11 cellular contexts compared by ENCODE assay signal in genomic region chr14:105169776-105170655, GRCh38. TPM values are rescaled to one million over a fixed set of nuclear protein-coding genes. Genes with fewer than 3 reads are reported as not detected.
DNase-seq lines count a peak whose midpoint lies in the region; TF ChIP-seq lines count a peak whose summit lies in the region.
"Had no signal": no experiment of that assay in that cellular context is flagged by ENCODE, and none has a peak within 500 bp of the region (broad histone marks: within the 10 kb centered on the region; RNA-seq: fewer than 3 reads in every experiment).

No MANE protein-coding gene starts in this region.

- peak overlapping the region in 2 of 3 donors; percentile 7 to 52 for H3K4me3 ChIP-seq in skeletal muscle tissue (ENCODE audit: low read length in 3 of 3)

- DNase-seq in activated naive CD4-positive, alpha-beta T cell treated with anti-CD3 and anti-CD28 coated beads for 36 hours: peak; percentile 32
- DNase-seq in activated naive CD4-positive, alpha-beta T cell (lab: John Stamatoyannopoulos, UW): no peak
- DNase-seq in SKM-1 (lab: John Stamatoyannopoulos, UW; ENCODE audit: unreplicated experiment) (no peak), OCI-M2 (lab: John Stamatoyannopoulos, UW; ENCODE audit: unreplicated experiment) (no peak), dermis blood vessel endothelial cell (no peak)
- DNase-seq: stimulated activated CD4-positive, alpha-beta T cell treated with anti-CD3 and anti-CD28 coated beads, Interleukin-2, amount 100 ng/mL, for 48 hours; T1000 had no signal

- intact Hi-C loops in activated naive CD4-positive, alpha-beta T cell treated with anti-CD3 and anti-CD28 coated beads for 36 hours (cut with micrococcal nuclease): loop anchor here (5.0 kb wide), 1 partner anchor 78 kb away; no protein-coding TSS in a partner anchor

- no peak overlapping the region for H3K27ac Mint-ChIP-seq in activated naive CD4-positive, alpha-beta T cell treated with anti-CD3 and anti-CD28 coated beads for 36 hours
- H3K27ac Mint-ChIP-seq in IgD-negative memory B cell (no peak overlapping the region), brain (peak overlapping the region in 3 of 5 experiments; percentile 85 to 88 (median 86))

- peaks cover 26% of the 10 kb centered on the region for H3K4me1 Mint-ChIP-seq in activated naive CD4-positive, alpha-beta T cell treated with anti-CD3 and anti-CD28 coated beads for 36 hours (ENCODE audit: low read depth)
- H3K4me1 Mint-ChIP-seq in IgD-negative memory B cell (peaks cover 0 to 11% (median 11%) of the 10 kb centered on the region in 3 donors), brain (peaks cover 35% of the 10 kb centered on the region)

- no peaks in the 10 kb centered on the region for H3K9me3 Mint-ChIP-seq in activated naive CD4-positive, alpha-beta T cell treated with anti-CD3 and anti-CD28 coated beads for 36 hours
- H3K9me3 Mint-ChIP-seq in IgD-negative memory B cell (no peaks in the 10 kb centered on the region), brain (no peaks in the 10 kb centered on the region)

- peak overlapping the region; percentile 66 for H3K27ac ChIP-seq in skeletal muscle tissue (ENCODE audit: low read depth, low read length)

- no peaks in the 10 kb centered on the region for H3K36me3 ChIP-seq in skeletal muscle tissue (ENCODE audit: control insufficient read depth in 3 of 3, insufficient read depth in 3 of 3, low read length in 3 of 3)
- H3K36me3 ChIP-seq: stomach had no signal

- TF ChIP-seq CTCF in brain (conservative IDR thresholded peaks at IDR 0.05): no peak

- H3K9ac ChIP-seq in skeletal muscle tissue (ENCODE audit: low read depth in 1 of 3, low read length in 3 of 3): peak overlapping the region in 1 of 3 donors; percentile 79

- peaks cover 12% of the 10 kb centered on the region for H3K27me3 Mint-ChIP-seq in activated naive CD4-positive, alpha-beta T cell treated with anti-CD3 and anti-CD28 coated beads for 36 hours (ENCODE audit: low read depth)
- H3K27me3 Mint-ChIP-seq in IgD-negative memory B cell (peaks cover 13% of the 10 kb centered on the region), brain (peaks cover 3% of the 10 kb centered on the region)

- H3K27me3 ChIP-seq in skeletal muscle tissue (ENCODE audit: control insufficient read depth in 3 of 3, insufficient read depth in 3 of 3, low read length in 3 of 3): peaks cover 4 to 7% (median 5%) of the 10 kb centered on the region in 3 donors

- H3K4me1 ChIP-seq in skeletal muscle tissue (ENCODE audit: control insufficient read depth in 3 of 3, insufficient read depth in 3 of 3, low read length in 3 of 3): peaks cover 43 to 57% (median 53%) of the 10 kb centered on the region in 3 donors

- H3K36me3 Mint-ChIP-seq in activated naive CD4-positive, alpha-beta T cell treated with anti-CD3 and anti-CD28 coated beads for 36 hours (ENCODE audit: low read depth): no peaks in the 10 kb centered on the region
- no peaks in the 10 kb centered on the region for H3K36me3 Mint-ChIP-seq in IgD-negative memory B cell
- no peaks in the 10 kb centered on the region for H3K36me3 Mint-ChIP-seq in brain

- H3K9me3 ChIP-seq in skeletal muscle tissue (ENCODE audit: control insufficient read depth in 3 of 3, low read length in 3 of 3): no peaks in the 10 kb centered on the region
- H3K9me3 ChIP-seq: stomach had no signal

- peak overlapping the region; percentile 65 for H3K4me3 Mint-ChIP-seq in activated naive CD4-positive, alpha-beta T cell treated with anti-CD3 and anti-CD28 coated beads for 36 hours
- H3K4me3 Mint-ChIP-seq in IgD-negative memory B cell (peak overlapping the region; percentile 57 to 89 (median 76)), brain (peak overlapping the region; percentile 79 to 85 (median 81))

- CTCF ChIA-PET in activated naive CD4-positive, alpha-beta T cell treated with anti-CD3 and anti-CD28 coated beads for 36 hours (lab: Charles Lee): interaction anchor here (0.6 to 2.0 kb wide), 6 partner anchors 10 to 311 kb away, joined by 3 to 7 read pairs (median 3); partner anchors contain the start of gene NUDT14

RNA-seq across cellular contexts. Expression of gene JAG2, which starts 1.4 kb away (rescaled TPM):
- total RNA-seq in activated naive CD4-positive, alpha-beta T cell treated with anti-CD3 and anti-CD28 coated beads for 36 hours: 1 to 10 TPM; 2.9 to 3.6 TPM
- polyA plus RNA-seq in IgD-negative memory B cell (not detected), brain (ENCODE audit: insufficient read depth, low read depth, low replicate concordance) (21.9 TPM)
- total RNA-seq in skeletal muscle tissue (33.9 TPM), dermis blood vessel endothelial cell (72.5 and 76.1 TPM in 2 replicates)

RNA-seq across cellular contexts. Expression of gene NUDT14, which starts 11.1 kb away (rescaled TPM):
- total RNA-seq in activated naive CD4-positive, alpha-beta T cell treated with anti-CD3 and anti-CD28 coated beads for 36 hours: 10 to 100 TPM; 12.0 to 15.8 TPM
- polyA plus RNA-seq in IgD-negative memory B cell: 12.7 TPM
- polyA plus RNA-seq in brain (ENCODE audit: insufficient read depth, low read depth, low replicate concordance): 63.7 TPM
- total RNA-seq in skeletal muscle tissue: 17.2 TPM
- 38.7 and 77.4 TPM in 2 replicates for total RNA-seq in dermis blood vessel endothelial cell

Comparison
In these comparisons a context has a peak if more than half of its experiments do, and no peak if none do; other contexts are left out.
1. H3K27ac Mint-ChIP-seq: peak in brain (3 of 5); none in activated naive CD4-positive, alpha-beta T cell treated with anti-CD3 and anti-CD28 coated beads for 36 hours (single experiment) and IgD-negative memory B cell (0 of 3).
2. Peak in every context shown above with its lines, with median percentiles within 50 percentile points of each other: H3K4me3 Mint-ChIP-seq.